ENCODE assay signal across 11 cellular contexts in genomic region chr16:82641336-82641984, GRCh38. TPM values are rescaled to one million over a fixed set of nuclear protein-coding genes. Genes with fewer than 3 reads are reported as not detected.
DNase-seq lines count a peak whose midpoint lies in the region; ATAC-seq and TF ChIP-seq lines count a peak whose summit lies in the region.
"Had no signal": no experiment of that assay in that cellular context is flagged by ENCODE, and none has a peak within 500 bp of the region (broad histone marks: within the 10 kb centered on the region; RNA-seq: fewer than 3 reads in every experiment).

No MANE protein-coding gene starts in this region.

- intact Hi-C loops in activated naive CD4-positive, alpha-beta T cell treated with anti-CD3 and anti-CD28 coated beads for 36 hours (cut with micrococcal nuclease), result loop anchor here (1.0 to 2.0 kb wide), 2 partner anchors 13 to 30 kb away; no protein-coding TSS in a partner anchor
- intact Hi-C loops in IMR-90 (cut with micrococcal nuclease) (loop anchor here (1.0 kb wide), 1 partner anchor 574 kb away; no protein-coding TSS in a partner anchor), psoas muscle (cut with DNase I) (no loop called here)

- DNase-seq in activated naive CD4-positive, alpha-beta T cell treated with anti-CD3 and anti-CD28 coated beads, Interleukin-2, amount 50 U/mL, for 72 hours (ENCODE audit: low spot score in 2 of 2), result no peak
- no peak for DNase-seq in activated naive CD4-positive, alpha-beta T cell treated with anti-CD3 and anti-CD28 coated beads for 36 hours
- DNase-seq in IMR-90 (peak; percentile 57), cardiac fibroblast (ENCODE audit: low read depth in 2 of 2) (peak; percentile 69), psoas muscle (no peak)
- no peak for DNase-seq in stimulated activated CD4-positive, alpha-beta T cell treated with anti-CD3 and anti-CD28 coated beads, Interleukin-1b, Interleukin-23, amount 100 ng/mL, for 48 hours
- DNase-seq in stimulated activated CD4-positive, alpha-beta T cell treated with anti-CD3 and anti-CD28 coated beads, Interleukin-4, amount 100 ng/mL, for 4 hours, result no peak
- DNase-seq: Calu3, NCI-H774 had no signal

- H4K5ac ChIP-seq in IMR-90 (ENCODE audit: low read depth, low read length), result no peak overlapping the region

- TF ChIP-seq CTCF in IMR-90 (conservative IDR thresholded peaks at IDR 0.05; ENCODE audit: low read depth, low read length) (peak; percentile 61), cardiac fibroblast (IDR thresholded peaks at IDR 0.05; ENCODE audit: low read depth, low read length) (peak; percentile 62), psoas muscle (IDR thresholded peaks at IDR 0.05) (peak; percentile 37)

- H3K27me3 ChIP-seq in IMR-90 (ENCODE audit: control insufficient read depth, insufficient read depth, low read length) (no peaks in the 10 kb centered on the region), psoas muscle (ENCODE audit: insufficient read depth in 3 of 3, low read length in 2 of 3) (no peaks in the 10 kb centered on the region)

- H3K4me3 ChIP-seq in IMR-90 (ENCODE audit: insufficient read depth, low read depth, low read length), result no peak overlapping the region
- H3K4me3 ChIP-seq in cardiac fibroblast (replicated peaks in 1 of 2; ENCODE audit: low read depth in 2 of 2, low read length in 2 of 2), result no peak overlapping the region
- H3K4me3 ChIP-seq in psoas muscle, result no peak overlapping the region

- peak overlapping the region; percentile 53 for H3K4ac ChIP-seq in IMR-90 (ENCODE audit: low read depth, low read length)

- peak overlapping the region; percentile 78; the same call in 1 of the 2 replicates for H3K14ac ChIP-seq in IMR-90 (replicated peaks; ENCODE audit: low read depth, low read length)

- peaks cover 6% of the 10 kb centered on the region for H3K27me3 Mint-ChIP-seq in activated naive CD4-positive, alpha-beta T cell treated with anti-CD3 and anti-CD28 coated beads for 36 hours (ENCODE audit: low read depth)

- H3K4me3 Mint-ChIP-seq in activated naive CD4-positive, alpha-beta T cell treated with anti-CD3 and anti-CD28 coated beads for 36 hours, result no peak overlapping the region

- TF ChIP-seq RAD21 in IMR-90 (IDR thresholded peaks at IDR 0.05; ENCODE audit: low read length), result peak; percentile 72

- CTCF ChIA-PET in activated naive CD4-positive, alpha-beta T cell treated with anti-CD3 and anti-CD28 coated beads for 36 hours (lab: Charles Lee), result interaction anchor here (1.2 to 1.7 kb wide), 5 partner anchors 11 to 42 kb away, joined by 3 to 5 read pairs (median 3); no protein-coding TSS in a partner anchor
- CTCF ChIA-PET in IMR-90 (lab: Yijun Ruan, JAX), result interaction anchor here (0.7 to 2.0 kb wide), 4 partner anchors 10 to 377 kb away, joined by 3 to 12 read pairs (median 6); no protein-coding TSS in a partner anchor

- H3K36me3 ChIP-seq in IMR-90 (ENCODE audit: control insufficient read depth, insufficient read depth, low read length) (no peaks in the 10 kb centered on the region), psoas muscle (ENCODE audit: insufficient read depth in 1 of 2, low read depth in 1 of 2) (no peaks in the 10 kb centered on the region)

- H2BK5ac ChIP-seq in IMR-90 (ENCODE audit: low read depth, low read length, poor library complexity, severe bottlenecking), result no peak overlapping the region

- no peaks in the 10 kb centered on the region for H3K36me3 Mint-ChIP-seq in activated naive CD4-positive, alpha-beta T cell treated with anti-CD3 and anti-CD28 coated beads, Interleukin-2, amount 50 U/mL, for 72 hours
- no peaks in the 10 kb centered on the region for H3K36me3 Mint-ChIP-seq in activated naive CD4-positive, alpha-beta T cell treated with anti-CD3 and anti-CD28 coated beads for 36 hours (ENCODE audit: low read depth)

- H3K9me3 ChIP-seq in IMR-90 (ENCODE audit: control insufficient read depth, insufficient read depth, low read length) (no peaks in the 10 kb centered on the region), psoas muscle (no peaks in the 10 kb centered on the region)

- POLR2A ChIA-PET in IMR-90 (lab: Charles Lee; ENCODE audit: unreplicated experiment), result no interaction called here

- 0 out of 2 replicates have a peak overlapping the region, but pooled peaks have one; percentile 12 for H3K23ac ChIP-seq in IMR-90 (ENCODE audit: low read depth, low read length)

- no peak overlapping the region for H3K18ac ChIP-seq in IMR-90 (ENCODE audit: low read depth, low read length)

- H3K4me1 Mint-ChIP-seq in activated naive CD4-positive, alpha-beta T cell treated with anti-CD3 and anti-CD28 coated beads for 36 hours (ENCODE audit: low read depth), result peaks cover 4% of the 10 kb centered on the region

- peaks cover 26% of the 10 kb centered on the region for H3K9me1 ChIP-seq in IMR-90 (ENCODE audit: insufficient read depth, low read length)

- H2AK9ac ChIP-seq in IMR-90 (replicated peaks; ENCODE audit: low read depth, low read length, poor library complexity), result no peak overlapping the region

- dilution Hi-C loops in IMR-90 (cut with HindIII; ENCODE audit: low sequenced_read_pairs, unreplicated experiment), result no loop called here

- peak overlapping the region; percentile 23; the same call in 1 of the 2 replicates for H2BK120ac ChIP-seq in IMR-90 (ENCODE audit: low read depth, low read length)

- H2AK5ac ChIP-seq in IMR-90 (ENCODE audit: low read depth, low read length), result peak overlapping the region; percentile 83

- H4K8ac ChIP-seq in IMR-90 (ENCODE audit: low read depth in 2 of 2, low read length in 2 of 2), result peak overlapping the region; percentile 19 to 22; a peak in 1 of 4 replicates

- H4K20me1 ChIP-seq in IMR-90 (ENCODE audit: insufficient read depth, low read length), result no peaks in the 10 kb centered on the region

- no peak for TF ChIP-seq POLR2A in IMR-90 (IDR thresholded peaks at IDR 0.05; ENCODE audit: low read depth, low read length)

- peak overlapping the region; percentile 40; the same call in 1 of the 2 replicates for H4K91ac ChIP-seq in IMR-90 (ENCODE audit: insufficient read depth, low read depth, low read length)

- H3K79me1 ChIP-seq in IMR-90 (ENCODE audit: low read depth in 1 of 2, low read length in 2 of 2), result peaks cover 32 to 86% of the 10 kb centered on the region in 2 experiments

- H3K27ac Mint-ChIP-seq in activated naive CD4-positive, alpha-beta T cell treated with anti-CD3 and anti-CD28 coated beads, Interleukin-2, amount 50 U/mL, for 72 hours, result peak overlapping the region in 1 of 2 donors; percentile 70
- no peak overlapping the region for H3K27ac Mint-ChIP-seq in activated naive CD4-positive, alpha-beta T cell treated with anti-CD3 and anti-CD28 coated beads for 36 hours

- H3K4me1 ChIP-seq in IMR-90 (ENCODE audit: control insufficient read depth, insufficient read depth, low read length) (peaks cover 14% of the 10 kb centered on the region), psoas muscle (peaks cover 37% of the 10 kb centered on the region)

- WGBS in IMR-90 (ENCODE audit: extremely low coverage in 2 of 2, insufficient read length in 1 of 2), 2 experiments, result no CpG with 5 or more reads among the region's 6 CpGs
- 80 to 87% (median 82%) methylated on average over 6 of the region's 6 CpGs for WGBS in psoas muscle, 3 donors

- H2AFZ ChIP-seq in IMR-90 (replicated peaks; ENCODE audit: low read length, poor library complexity), result no peak overlapping the region

- H3K56ac ChIP-seq in IMR-90 (ENCODE audit: extremely low read depth, insufficient read depth, low read length), result no peak overlapping the region

- H2BK20ac ChIP-seq in IMR-90 (ENCODE audit: low read depth, low read length), result peak overlapping the region; percentile 82

- peak overlapping the region; percentile 79; the same call in 2 of the 3 replicates for H2BK15ac ChIP-seq in IMR-90 (ENCODE audit: low read depth, low read length)

- no peak overlapping the region for H3K9ac ChIP-seq in IMR-90 (ENCODE audit: low read depth, low read length)

- no peak overlapping the region for H3K27ac ChIP-seq in IMR-90 (ENCODE audit: insufficient read depth, low read length)
- no peak overlapping the region for H3K27ac ChIP-seq in psoas muscle

- no peak overlapping the region for H3K4me2 ChIP-seq in IMR-90 (ENCODE audit: low read depth, low read length)

- in situ Hi-C loops in IMR-90 (cut with MboI; ENCODE audit: low sequenced_read_pairs), result no loop called here

- BruUV-seq in IMR-90 (replicated peaks; lab: Mats Ljungman, UMichigan), result no TSS peak

- H3K9me3 Mint-ChIP-seq in activated naive CD4-positive, alpha-beta T cell treated with anti-CD3 and anti-CD28 coated beads, Interleukin-2, amount 50 U/mL, for 72 hours, result no peaks in the 10 kb centered on the region
- H3K9me3 Mint-ChIP-seq in activated naive CD4-positive, alpha-beta T cell treated with anti-CD3 and anti-CD28 coated beads for 36 hours, result no peaks in the 10 kb centered on the region

- peak; percentile 69 to 73 for ATAC-seq in activated naive CD4-positive, alpha-beta T cell treated with anti-CD3 and anti-CD28 coated beads, Interleukin-2, amount 50 U/mL, for 72 hours
- ATAC-seq in IMR-90 (ENCODE audit: low read depth) (peak; percentile 31; the same call in 1 of the 2 replicates), psoas muscle (peak in 3 of 4 donors; percentile 36 to 52 (median 51)), HG03442 (IDR thresholded peaks at IDR 0.05; ENCODE audit: unreplicated experiment) (no peak)
- ATAC-seq: activated CD4-positive, CD25-positive, alpha-beta regulatory T cell treated with anti-CD3 and anti-CD28 coated beads, Interleukin-2, amount 50 U/mL, for 24 hours had no signal

TF ChIP-seq in IMR-90, 13 proteins besides CTCF, POLR2A, EP300 and RAD21:
- TF ChIP-seq USF2 (IDR thresholded peaks at IDR 0.05; ENCODE audit: low read depth, low read length), result no peak
- no peak for TF ChIP-seq MXI1 (IDR thresholded peaks at IDR 0.05; ENCODE audit: borderline replicate concordance, low read depth, low read length)
- TF ChIP-seq SMC3 (IDR thresholded peaks at IDR 0.05; ENCODE audit: low read depth, low read length), result peak; percentile 64

RNA-seq across cellular contexts. Expression of gene CDH13, which starts 14.7 kb away (rescaled TPM):
- not detected for total RNA-seq in activated naive CD4-positive, alpha-beta T cell treated with anti-CD3 and anti-CD28 coated beads, Interleukin-2, amount 50 U/mL, for 72 hours
- not detected for total RNA-seq in activated naive CD4-positive, alpha-beta T cell treated with anti-CD3 and anti-CD28 coated beads for 36 hours
- total RNA-seq in IMR-90 (2012; rRNA removed) (45.8 and 74.7 TPM in 2 replicates), psoas muscle (10 to 100 TPM; 22.8 to 30.7 (median 29.5) TPM)
- polyA plus RNA-seq in IMR-90 (2012; rRNA removed) (59.5 and 61.6 TPM in 2 replicates), psoas muscle (10 to 100 TPM in 2 of 3 donors, 1 to 10 TPM in 1; 6.1 to 14.0 (median 13.8) TPM)
- 45.8 and 46.1 TPM in 2 replicates for polyA plus RNA-seq in IMR-90 (2012; cell fraction: cytosol; rRNA removed)
- polyA plus RNA-seq in IMR-90 (2012; cell fraction: nucleus; rRNA removed; ENCODE audit: low replicate concordance), result 15.1 and 31.6 TPM in 2 replicates
- total RNA-seq: Calu3 had no signal

Comparison
In these comparisons a context has a peak if more than half of its experiments do, and no peak if none do; other contexts are left out.
1. DNase-seq: peak in IMR-90 (single experiment) and cardiac fibroblast (2 of 2); none in activated naive CD4-positive, alpha-beta T cell treated with anti-CD3 and anti-CD28 coated beads, Interleukin-2, amount 50 U/mL, for 72 hours (0 of 2), activated naive CD4-positive, alpha-beta T cell treated with anti-CD3 and anti-CD28 coated beads for 36 hours (single experiment), psoas muscle (0 of 2), stimulated activated CD4-positive, alpha-beta T cell treated with anti-CD3 and anti-CD28 coated beads, Interleukin-1b, Interleukin-23, amount 100 ng/mL, for 48 hours (single experiment) and stimulated activated CD4-positive, alpha-beta T cell treated with anti-CD3 and anti-CD28 coated beads, Interleukin-4, amount 100 ng/mL, for 4 hours (0 of 2).
2. RNA of gene CDH13, which starts 14.7 kb away (total RNA-seq): 45.8 to 74.7 TPM in IMR-90 and 22.8 to 30.7 TPM in psoas muscle; not detected in activated naive CD4-positive, alpha-beta T cell treated with anti-CD3 and anti-CD28 coated beads, Interleukin-2, amount 50 U/mL, for 72 hours and not detected in activated naive CD4-positive, alpha-beta T cell treated with anti-CD3 and anti-CD28 coated beads for 36 hours; every median in the first group is over 10 times any median in the second.
3. intact Hi-C loops: an anchor here in activated naive CD4-positive, alpha-beta T cell treated with anti-CD3 and anti-CD28 coated beads for 36 hours (1.0 to 2.0 kb wide) and IMR-90 (1.0 kb wide); none called in psoas muscle.
4. Peak in every context shown above with its lines, with median percentiles within 50 percentile points of each other: CTCF ChIP-seq.